Comparison of ENCODE assay signal across 32 cellular contexts in the genomic region with DNA sequence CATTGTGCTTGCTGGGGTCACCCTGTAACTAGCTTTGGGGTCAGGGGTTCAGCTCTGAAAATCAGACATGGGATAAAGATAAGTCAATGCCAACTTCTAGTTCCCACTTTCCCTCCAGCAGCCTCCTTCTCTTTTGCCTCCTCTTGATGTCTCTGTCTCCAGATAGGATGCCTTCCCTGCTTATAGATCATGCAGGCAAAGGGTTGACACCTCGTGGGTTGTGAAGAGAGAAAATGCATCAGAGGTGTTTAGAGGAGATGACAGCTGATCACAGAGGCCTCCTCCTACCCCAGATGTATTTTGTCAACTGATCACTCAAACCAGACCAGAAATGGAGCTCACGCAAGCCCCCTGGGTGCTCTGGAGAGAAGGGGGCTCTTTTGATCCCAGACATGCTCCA.
"Had no signal": no experiment of that assay in that cellular context is flagged by ENCODE, and none has a peak within 500 bp of the region (broad histone marks: within the 10 kb centered on the region; RNA-seq: fewer than 3 reads in every experiment).

No MANE protein-coding gene starts in this region.

- DNase-seq: Karpas-422, Kasumi-1, MG63, MM.1S, MV-4-11, NCI-H1048, NCI-H1092, NCI-H1092 treated with DMSO at 0.1 percent for 48 hours, NCI-H1105, NCI-H1105 treated with DMSO at 0.1 percent for 48 hours, NCI-H1417, NCI-H1417 treated with DMSO at 0.1 percent for 48 hours, NCI-H1436, NCI-H1436 treated with DMSO at 0.1 percent for 48 hours, NCI-H146, NCI-H1694, NCI-H1694 treated with DMSO at 0.1 percent for 48 hours, NCI-H187, NCI-H187 treated with DMSO at 0.1 percent for 48 hours, NCI-H1930, NCI-H2029, NCI-H2029 treated with DMSO at 0.1 percent for 48 hours, NCI-H2081, NCI-H2081 treated with DMSO at 0.1 percent for 48 hours, NCI-H2107, NCI-H2227 treated with DMSO at 0.1 percent for 48 hours, NCI-H226, NCI-H345, NCI-H446, NCI-H446 treated with DMSO at 0.1 percent for 48 hours, NCI-H510A, NCI-H510A treated with DMSO at 0.1 percent for 48 hours had no signal

- H3K27me3 ChIP-seq: MG63 had no signal

- H3K36me3 ChIP-seq: MG63 had no signal

- H3K4me3 ChIP-seq: MG63 had no signal

- H3K9me3 ChIP-seq: MG63 had no signal
